ENCODE assay signal across 21 cellular contexts in genomic region chr17:55289978-55290377, GRCh38. TPM values are rescaled to one million over a fixed set of nuclear protein-coding genes. Genes with fewer than 3 reads are reported as not detected.
DNase-seq lines count a peak whose midpoint lies in the region; ATAC-seq, FAIRE-seq and TF ChIP-seq lines count a peak whose summit lies in the region.
"Had no signal": no experiment of that assay in that cellular context is flagged by ENCODE, and none has a peak within 500 bp of the region (broad histone marks: within the 10 kb centered on the region; RNA-seq: fewer than 3 reads in every experiment).

No MANE protein-coding gene starts in this region.

- H4K20me1 ChIP-seq in HepG2 (ENCODE audit: insufficient read depth, low read length), result peaks cover 21% of the 10 kb centered on the region

- H3K4me2 ChIP-seq in HepG2 (ENCODE audit: low read depth, low read length), result no peak overlapping the region
- H3K4me2 ChIP-seq: A549, GM23338 had no signal

- H2AFZ ChIP-seq in HepG2 (ENCODE audit: low read length), result no peak overlapping the region
- H2AFZ ChIP-seq: GM23338 had no signal

- TF ChIP-seq EP300 in HepG2 (IDR thresholded peaks at IDR 0.05; ENCODE audit: low read depth in 2 of 2, low read length in 2 of 2) (no peak), HepG2 (CRISPR knock-in tag; IDR thresholded peaks at IDR 0.05; ENCODE audit: borderline replicate concordance) (no peak), sigmoid colon (IDR thresholded peaks at IDR 0.05) (no peak)

- 78 to 87% (median 82%) methylated on average over 4 of the region's 4 CpGs for WGBS in heart left ventricle, 4 donors
- WGBS in HepG2 (ENCODE audit: low lambda C conversion rate), result 95% methylated on average over 4 of the region's 4 CpGs
- WGBS in right lobe of liver (ENCODE audit: insufficient coverage, low coverage, low lambda C conversion rate, missing lambda C conversion rate), result 57% methylated on average over 4 of the region's 4 CpGs
- WGBS in sigmoid colon, 2 donors, result 94 to 96% methylated on average over 4 of the region's 4 CpGs

- peaks cover 0 to 20% (median 0%) of the 10 kb centered on the region in 9 donors for H3K36me3 ChIP-seq in heart left ventricle
- peaks cover 38 to 74% of the 10 kb centered on the region in 2 experiments for H3K36me3 ChIP-seq in HepG2 (replicated peaks in 1 of 2; ENCODE audit: control insufficient read depth in 1 of 2, insufficient read depth in 2 of 2, low read length in 2 of 2)
- peaks cover 0 to 23% (median 11%) of the 10 kb centered on the region in 4 donors for H3K36me3 ChIP-seq in right lobe of liver
- no peaks in the 10 kb centered on the region for H3K36me3 ChIP-seq in sigmoid colon

- DNase-seq in heart left ventricle (no peak), left cardiac atrium (no peak), HepG2 (ENCODE audit: low spot score) (no peak), right lobe of liver (no peak), sigmoid colon (no peak)
- no peak for DNase-seq in stimulated activated CD4-positive, alpha-beta T cell treated with anti-CD3 and anti-CD28 coated beads, Interleukin-15, amount 100 ng/mL, for 24 hours
- DNase-seq: AML-193; Caco-2; CD4-positive, alpha-beta T cell; HCEC 1CT had no signal

- intact Hi-C loops in heart left ventricle (cut with DNase I) (loop anchor here in 4 of 10 donors (10.0 kb wide), 3 partner anchors 125 to 295 kb away; partner anchors contain the start of gene MMD (in 1 of the 4)), left cardiac atrium (cut with DNase I) (no loop called here), HepG2 (cut with micrococcal nuclease; ENCODE audit: unreplicated experiment) (loop anchor here (5.0 to 10.0 kb wide), 2 partner anchors 142 to 325 kb away; partner anchors contain the start of genes COX11 and STXBP4), right lobe of liver (cut with DNase I) (no loop called here), sigmoid colon (cut with DNase I) (loop anchor here (5.0 kb wide), 3 partner anchors 57 to 222 kb away; partner anchors contain the start of gene SMIM36)

- no peak for TF ChIP-seq RAD21 in HepG2 (CRISPR knock-in tag; IDR thresholded peaks at IDR 0.05)

- in situ Hi-C loops in HepG2 (cut with HindIII; ENCODE audit: extremely low pct_ligation_motif_present, low pct_unique_long_range_greater_than_20kb), result no loop called here

- no TSS peak for BruUV-seq in HepG2 (replicated peaks; lab: Mats Ljungman, UMichigan)

- ATAC-seq in heart left ventricle (no peak), left cardiac atrium (no peak), HepG2 (no peak), right lobe of liver (no peak), GM19467 (IDR thresholded peaks at IDR 0.05; ENCODE audit: unreplicated experiment) (no peak)
- ATAC-seq: A549, GM23338 had no signal

- FAIRE-seq in HepG2 (lab: Jason Lieb, UNC), result no peak
- FAIRE-seq: A549, D721Med, G401.6, GM12891, GM19239, H54 had no signal

- POLR2A ChIA-PET in HepG2 (lab: Yijun Ruan, JAX), result interaction anchor here (12.4 kb wide), 1 partner anchor 18 kb away, joined by 626 read pairs; the partner anchor contains the start of gene HLF

- H3K27me3 ChIP-seq in heart left ventricle, result no peaks in the 10 kb centered on the region
- no peaks in the 10 kb centered on the region for H3K27me3 ChIP-seq in HepG2 (ENCODE audit: control insufficient read depth in 1 of 2, insufficient read depth in 2 of 2, low read length in 2 of 2)
- H3K27me3 ChIP-seq in right lobe of liver, result no peaks in the 10 kb centered on the region
- H3K27me3 ChIP-seq in sigmoid colon, result no peaks in the 10 kb centered on the region

- no peak for TF ChIP-seq POLR2A in heart left ventricle (IDR thresholded peaks at IDR 0.05)
- peak in 1 of 2 experiments; percentile 43; a peak in 1 of 4 replicates for TF ChIP-seq POLR2A in HepG2 (IDR thresholded peaks at IDR 0.05; ENCODE audit: insufficient read depth in 1 of 2, low read depth in 2 of 2, low read length in 2 of 2)
- no peak for TF ChIP-seq POLR2A in right lobe of liver (IDR thresholded peaks at IDR 0.05)
- TF ChIP-seq POLR2A in sigmoid colon (IDR thresholded peaks at IDR 0.05), result no peak

- H3K27ac ChIP-seq in heart left ventricle, result peak overlapping the region in 8 of 12 donors; percentile 35 to 98 (median 71)
- H3K27ac ChIP-seq in HepG2 (ENCODE audit: extremely low read length, insufficient read depth, low read length), result peak overlapping the region; percentile 34
- peak overlapping the region in 1 of 3 donors; percentile 31 for H3K27ac ChIP-seq in right lobe of liver
- H3K27ac ChIP-seq in sigmoid colon, result peak overlapping the region; percentile 15 to 97 (median 90)
- H3K27ac ChIP-seq: 22Rv1, C4-2B had no signal

- TF ChIP-seq CTCF in heart left ventricle (IDR thresholded peaks at IDR 0.05) (no peak), HepG2 (CRISPR knock-in tag; IDR thresholded peaks at IDR 0.05) (no peak), right lobe of liver (IDR thresholded peaks at IDR 0.05) (no peak), sigmoid colon (IDR thresholded peaks at IDR 0.05) (no peak)

- H3K4me3 ChIP-seq in heart left ventricle (no peak overlapping the region), HepG2 (replicated peaks in 1 of 3; ENCODE audit: insufficient read depth in 1 of 3, low read depth in 2 of 3, low read length in 3 of 3) (no peak overlapping the region), right lobe of liver (no peak overlapping the region), sigmoid colon (no peak overlapping the region)
- H3K4me3 ChIP-seq: A549, GM23338 had no signal

- no peak overlapping the region for H3K9ac ChIP-seq in HepG2 (ENCODE audit: insufficient read depth, low read depth, low read length)

- H3K79me2 ChIP-seq in HepG2 (ENCODE audit: insufficient read depth, low read length), result peaks cover 93% of the 10 kb centered on the region

- H3K9me3 ChIP-seq in heart left ventricle (peaks cover 0 to 9% (median 0%) of the 10 kb centered on the region in 12 donors), HepG2 (ENCODE audit: low read length) (no peaks in the 10 kb centered on the region), right lobe of liver (no peaks in the 10 kb centered on the region), sigmoid colon (no peaks in the 10 kb centered on the region)
- H3K9me3 ChIP-seq: A549, Caco-2 had no signal

- H3K4me1 ChIP-seq in heart left ventricle (peaks cover 0 to 59% (median 29%) of the 10 kb centered on the region in 12 donors), HepG2 (ENCODE audit: insufficient read depth, low read length) (peaks cover 100% of the 10 kb centered on the region), right lobe of liver (peaks cover 0 to 52% (median 22%) of the 10 kb centered on the region in 4 donors), sigmoid colon (peaks cover 0 to 58% (median 56%) of the 10 kb centered on the region in 4 donors)

- CTCF ChIA-PET in HepG2 (lab: Yijun Ruan, JAX; ENCODE audit: low intra/inter-chr PET ratio, low total read pairs), result no interaction called here

TF ChIP-seq in HepG2, 621 proteins besides CTCF, POLR2A, EP300 and RAD21:
- TF ChIP-seq PCBP1 (IDR thresholded peaks at IDR 0.05; ENCODE audit: borderline replicate concordance, low read depth, low read length) (no peak), RBM22 (optimal IDR thresholded peaks at IDR 0.05; ENCODE audit: low read length) (peak; percentile 92), NKX3-1 (CRISPR knock-in tag; IDR thresholded peaks at IDR 0.05) (0 out of 2 replicates have a peak, but pooled peaks have one; percentile 23)

RNA-seq across cellular contexts. Expression of gene HLF, which starts 25.2 kb away (rescaled TPM):
- total RNA-seq in heart left ventricle (10 to 100 TPM in 7 of 9 donors, 1 to 10 TPM in 2; 7.5 to 46.3 (median 28.7) TPM), left cardiac atrium (10 to 100 TPM; 36.7 to 36.8 TPM), HepG2 (2016; rRNA removed; fragmentation: Illumina TruSeq; extraction: Trizol) (197 and 202 TPM in 2 replicates), right lobe of liver (10 to 100 TPM; 16.4 to 96.9 (median 42.6) TPM), sigmoid colon (10 to 100 TPM; 41.7 to 54.0 (median 49.4) TPM)
- polyA plus RNA-seq in heart left ventricle (1 to 10 TPM; 5.3 to 6.9 TPM), HepG2 (2011; rRNA removed) (346 and 353 TPM in 2 replicates), sigmoid colon (1 to 10 TPM in 2 of 3 donors, under 1 TPM in 1; 0.92 to 3.1 (median 3.0) TPM)
- total RNA-seq in HepG2 (2016; cell fraction: cytosol; rRNA removed; fragmentation: Illumina TruSeq; extraction: Trizol; ENCODE audit: low read depth), result 34.5 and 39.5 TPM in 2 replicates
- total RNA-seq in HepG2 (2016; cell fraction: insoluble cytoplasmic fraction; rRNA removed; fragmentation: Illumina TruSeq; extraction: Trizol), result 175 and 198 TPM in 2 replicates
- 156 and 157 TPM in 2 replicates for total RNA-seq in HepG2 (2016; cell fraction: membrane; rRNA removed; fragmentation: Illumina TruSeq; extraction: Trizol)
- total RNA-seq in HepG2 (2016; cell fraction: nucleus; rRNA removed; fragmentation: Illumina TruSeq; extraction: Trizol), result 187 and 216 TPM in 2 replicates
- 266 and 275 TPM in 2 replicates for polyA plus RNA-seq in HepG2 (2011; cell fraction: cytosol; rRNA removed)
- polyA plus RNA-seq in HepG2 (2011; cell fraction: nucleus; rRNA removed), result 442 and 465 TPM in 2 replicates
- polyA plus RNA-seq in HepG2 (2012), result 217 and 233 TPM in 2 replicates
- 21.4 and 26.2 TPM in 2 replicates for polyA plus RNA-seq in HepG2 (2016; cell fraction: cytosol; fragmentation: Illumina TruSeq; extraction: Trizol; ENCODE audit: low read depth)
- 217 and 237 TPM in 2 replicates for polyA plus RNA-seq in HepG2 (2016; cell fraction: insoluble cytoplasmic fraction; fragmentation: Illumina TruSeq; extraction: Trizol; ENCODE audit: low read depth)
- polyA plus RNA-seq in HepG2 (2016; cell fraction: membrane; fragmentation: Illumina TruSeq; extraction: Trizol; ENCODE audit: low read depth), result 106 and 107 TPM in 2 replicates
- polyA plus RNA-seq in HepG2 (2016; cell fraction: nucleus; fragmentation: Illumina TruSeq; extraction: Trizol; ENCODE audit: insufficient read depth, low read depth), result 258 and 265 TPM in 2 replicates
- 1.0 and 1,188 TPM in 2 replicates for polyA minus RNA-seq in HepG2 (2011; rRNA and poly(A)+ RNA removed; ENCODE audit: low replicate concordance)
- 240 and 275 TPM in 2 replicates for polyA minus RNA-seq in HepG2 (2011; cell fraction: cytosol; rRNA and poly(A)+ RNA removed)
- 508 and 622 TPM in 2 replicates for polyA minus RNA-seq in HepG2 (2011; cell fraction: nucleus; rRNA and poly(A)+ RNA removed)
- polyA plus RNA-seq: BJ, GM23338 had no signal

Comparison
In these comparisons a context has a peak if more than half of its experiments do, and no peak if none do; other contexts are left out.
1. intact Hi-C loops: an anchor here in HepG2 (5.0 to 10.0 kb wide) and sigmoid colon (5.0 kb wide); none called in left cardiac atrium and right lobe of liver.